28 cellular contexts compared by ENCODE assay signal in the genomic region with DNA sequence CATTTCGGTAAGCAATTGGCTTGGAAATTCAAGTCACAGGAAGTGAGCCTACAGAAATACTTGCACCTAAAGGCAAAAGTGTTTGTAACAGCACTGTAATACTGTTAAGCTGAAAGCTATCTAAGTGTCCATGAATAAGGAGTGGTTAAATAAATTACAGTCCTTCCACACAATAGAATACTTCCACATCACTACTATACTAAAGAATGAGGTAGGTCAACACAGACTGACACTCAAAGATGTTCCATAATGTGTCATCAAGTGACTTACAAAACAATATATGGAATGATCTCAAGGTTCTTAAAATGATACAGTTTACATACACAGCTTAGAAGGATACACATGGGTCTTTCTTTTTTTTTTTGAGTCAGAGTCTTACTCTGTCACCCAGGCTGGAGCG. TPM values are rescaled to one million over a fixed set of nuclear protein-coding genes. Genes with fewer than 3 reads are reported as not detected.
"Had no signal": no experiment of that assay in that cellular context is flagged by ENCODE, and none has a peak within 500 bp of the region (broad histone marks: within the 10 kb centered on the region; RNA-seq: fewer than 3 reads in every experiment).

No MANE protein-coding gene starts in this region.

- H3K36me3 ChIP-seq: adrenal gland, breast epithelium had no signal

- H3K27me3 ChIP-seq: adrenal gland, breast epithelium had no signal

- H3K9me3 ChIP-seq: adrenal gland, breast epithelium, SK-N-SH had no signal

- H3K4me1 ChIP-seq: adrenal gland, breast epithelium had no signal

- FAIRE-seq: RCC 7860 had no signal

- DNase-seq: activated CD4-positive, alpha-beta memory T cell treated with anti-CD3 and anti-CD28 coated beads, Interleukin-2, amount 10 ng/mL, durations not matched to agents 7 days and 5 days; activated CD4-positive, alpha-beta T cell treated with anti-CD3 and anti-CD28 coated beads, Interleukin-2, amount 10 ng/mL, durations not matched to agents 7 days and 5 days; activated CD4-positive, CD25-positive, alpha-beta regulatory T cell; activated gamma-delta T cell treated with Interleukin-2 at 50 U/mL for 16 hours; activated naive CD4-positive, alpha-beta T cell treated with anti-CD3 and anti-CD28 coated beads, Interleukin-2, amount 10 ng/mL, durations not matched to agents 7 days and 5 days; activated naive CD8-positive, alpha-beta T cell treated with anti-CD3 and anti-CD28 coated beads for 36 hours; activated T-cell treated with anti-CD3 and anti-CD28 coated beads for 4 hours; activated T-cell treated with anti-CD3 and anti-CD28 coated beads, Interleukin-2, amount 50 U/mL, for 48 hours; adrenal gland; anterior cingulate cortex; central memory CD4-positive, alpha-beta T cell; Karpas-422; MM.1S; NCI-H1105; NCI-H1436 treated with DMSO at 0.1 percent for 48 hours; NCI-H187; NCI-H2081; NCI-H510A treated with DMSO at 0.1 percent for 48 hours; NCI-H69; NK-92 treated with Interleukin-12 subunit alpha and Interleukin-12 subunit beta, amount 100 ng/mL, for 24 hours; SK-N-SH; T-helper 1 cell had no signal

- H3K4me3 ChIP-seq: adrenal gland, breast epithelium had no signal

- H3K27ac ChIP-seq: adrenal gland, breast epithelium, VCaP had no signal

RNA-seq across cellular contexts. Expression of a gene that starts 27.0 kb away (rescaled TPM):
- total RNA-seq: activated CD4-positive, alpha-beta memory T cell treated with anti-CD3 and anti-CD28 coated beads, Interleukin-2, amount 10 ng/mL, durations not matched to agents 7 days and 5 days; activated CD4-positive, alpha-beta T cell treated with anti-CD3 and anti-CD28 coated beads, Interleukin-2, amount 10 ng/mL, durations not matched to agents 7 days and 5 days; activated CD8-positive, alpha-beta memory T cell treated with anti-CD3 and anti-CD28 coated beads for 36 hours; activated naive CD8-positive, alpha-beta T cell treated with anti-CD3 and anti-CD28 coated beads for 36 hours; activated T-helper 2 cell treated with anti-CD3 and anti-CD28 coated beads, Interferon-gamma antibody, Interleukin-2, Interleukin-4, amounts not matched to agents 10 μg/mL and 5 μg/mL and 100 μg/mL, durations not matched to agents 14 hours and 24 hours and 36 hours; T-helper 2 cell treated with Interferon-gamma antibody and Interleukin-4, amounts not matched to agents 100 ng/mL and 5 ng/mL, for 36 hours had no signal
